Comparison of ENCODE assay signal across 30 cellular contexts in the genomic region with DNA sequence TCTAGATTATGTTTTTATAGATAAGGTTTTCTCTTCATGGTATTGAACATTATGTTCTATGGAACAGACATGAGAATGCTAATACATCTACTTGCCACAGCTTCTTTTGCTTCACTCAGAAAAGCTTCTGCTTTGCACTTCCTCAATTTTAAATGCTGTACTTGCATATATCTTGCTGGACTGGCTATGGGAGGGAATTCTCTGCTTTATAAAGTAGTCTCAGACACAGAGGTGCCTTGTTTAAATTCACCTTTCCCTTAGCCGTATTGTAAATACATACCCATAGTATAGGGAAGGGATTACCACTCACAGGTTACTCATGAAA.
DNase-seq lines count a peak whose midpoint lies in the region; ATAC-seq and TF ChIP-seq lines count a peak whose summit lies in the region.
"Had no signal": no experiment of that assay in that cellular context is flagged by ENCODE, and none has a peak within 500 bp of the region (broad histone marks: within the 10 kb centered on the region; RNA-seq: fewer than 3 reads in every experiment).

No MANE protein-coding gene starts in this region.

- H3K4me2 ChIP-seq in OCI-LY3 (ENCODE audit: low read length), result 0 out of 2 replicates have a peak overlapping the region, but pooled peaks have one; percentile 17
- H3K4me2 ChIP-seq: smooth muscle cell had no signal

- ATAC-seq in GM18861 (IDR thresholded peaks at IDR 0.05; ENCODE audit: unreplicated experiment) (peak; percentile 33), HG03139 (IDR thresholded peaks at IDR 0.05; ENCODE audit: unreplicated experiment) (peak; percentile 33), esophagus mucosa (peak; percentile 81), gastroesophageal sphincter (no peak), left ventricle myocardium superior (no peak)
- ATAC-seq: activated CD4-positive, alpha-beta T cell treated with anti-CD3 and anti-CD28 coated beads for 36 hours; body of pancreas; foreskin keratinocyte; left lung; natural killer cell; stimulated activated naive B cell treated with anti-CD40 and anti-IgM and Interleukin-4, amounts not matched to agents 10 μg/mL and 1 μg/mL and 100 μg/mL, for 72 hours; T-cell had no signal

- H3K4me1 ChIP-seq in OCI-LY3 (ENCODE audit: low read length), result peaks cover 16% of the 10 kb centered on the region
- H3K4me1 ChIP-seq in gastroesophageal sphincter, result no peaks in the 10 kb centered on the region
- H3K4me1 ChIP-seq: body of pancreas, foreskin keratinocyte, left lung, suprapubic skin, vagina had no signal

- no peak for TF ChIP-seq CTCF in OCI-LY3 (IDR thresholded peaks at IDR 0.05; ENCODE audit: low read depth, low read length)
- TF ChIP-seq CTCF in gastroesophageal sphincter (IDR thresholded peaks at IDR 0.05), result no peak

- no peak for TF ChIP-seq EP300 in gastroesophageal sphincter (IDR thresholded peaks at IDR 0.05)

- H3K36me3 ChIP-seq in OCI-LY3 (replicated peaks; ENCODE audit: low read depth, low read length), result no peaks in the 10 kb centered on the region
- peaks cover 0 to 21% of the 10 kb centered on the region in 2 donors for H3K36me3 ChIP-seq in gastroesophageal sphincter
- H3K36me3 ChIP-seq: suprapubic skin had no signal

- no peak overlapping the region for H2AFZ ChIP-seq in OCI-LY3 (ENCODE audit: low read depth, low read length)

- H4K20me1 ChIP-seq in OCI-LY3 (ENCODE audit: insufficient read depth, low read length), result no peaks in the 10 kb centered on the region

- H3K27me3 ChIP-seq in OCI-LY3 (ENCODE audit: low read depth, low read length) (no peaks in the 10 kb centered on the region), gastroesophageal sphincter (no peaks in the 10 kb centered on the region)
- H3K27me3 ChIP-seq: body of pancreas, foreskin keratinocyte, left lung, suprapubic skin, vagina had no signal

- H3K9ac ChIP-seq in OCI-LY3 (ENCODE audit: low read length), result no peak overlapping the region

- peak overlapping the region; percentile 42 for H3K27ac ChIP-seq in OCI-LY3 (ENCODE audit: low read length)
- no peak overlapping the region for H3K27ac ChIP-seq in gastroesophageal sphincter
- H3K27ac ChIP-seq: body of pancreas, foreskin keratinocyte, left lung, suprapubic skin, vagina had no signal

- 100% methylated on average over 1 of the region's 1 CpG for WGBS in gastroesophageal sphincter (ENCODE audit: low coverage in 1 of 2), 2 donors

- no peaks in the 10 kb centered on the region for H3K9me3 ChIP-seq in OCI-LY3 (ENCODE audit: insufficient read depth, low read length)
- no peaks in the 10 kb centered on the region for H3K9me3 ChIP-seq in gastroesophageal sphincter
- H3K9me3 ChIP-seq: body of pancreas, left lung, suprapubic skin, vagina had no signal

- intact Hi-C loops in left ventricle myocardium superior (cut with micrococcal nuclease), result no loop called here

- H3K79me2 ChIP-seq in OCI-LY3 (ENCODE audit: low read length), result no peaks in the 10 kb centered on the region

- TF ChIP-seq POLR2A in gastroesophageal sphincter (IDR thresholded peaks at IDR 0.05), result no peak

- no peak for DNase-seq in central memory CD4-positive, alpha-beta T cell
- DNase-seq in left ventricle myocardium superior, result no peak
- no peak for DNase-seq in dermis blood vessel endothelial cell
- DNase-seq: activated CD4-positive, alpha-beta T cell treated with anti-CD3 and anti-CD28 coated beads for 36 hours; activated T-cell treated with anti-CD3 and anti-CD28 coated beads, Interleukin-2, amount 50 U/mL, for 24 hours; body of pancreas; C1 segment of cervical spinal cord; Calu3; effector CD8-positive, alpha-beta T cell; erythroblast; foreskin keratinocyte; hippocampal formation; immature natural killer cell; left lung; midbrain; natural killer cell; NCI-H1417 treated with DMSO at 0.1 percent for 48 hours; NCI-H446; NCI-H82; SIG-M5; stimulated activated naive B cell treated with anti-CD40 and anti-IgM and Interleukin-4, amounts not matched to agents 10 μg/mL and 1 μg/mL and 100 μg/mL, for 72 hours; T-cell had no signal

- no peak overlapping the region for H3K4me3 ChIP-seq in OCI-LY3 (ENCODE audit: low read length)
- no peak overlapping the region for H3K4me3 ChIP-seq in gastroesophageal sphincter
- H3K4me3 ChIP-seq: body of pancreas, left lung, smooth muscle cell, suprapubic skin, vagina had no signal

Comparison
In these comparisons a context has a peak if more than half of its experiments do, and no peak if none do; other contexts are left out.
1. ATAC-seq: peak in GM18861 (single experiment), HG03139 (single experiment) and esophagus mucosa (single experiment); none in gastroesophageal sphincter (single experiment) and left ventricle myocardium superior (single experiment).